In the genomic region with DNA sequence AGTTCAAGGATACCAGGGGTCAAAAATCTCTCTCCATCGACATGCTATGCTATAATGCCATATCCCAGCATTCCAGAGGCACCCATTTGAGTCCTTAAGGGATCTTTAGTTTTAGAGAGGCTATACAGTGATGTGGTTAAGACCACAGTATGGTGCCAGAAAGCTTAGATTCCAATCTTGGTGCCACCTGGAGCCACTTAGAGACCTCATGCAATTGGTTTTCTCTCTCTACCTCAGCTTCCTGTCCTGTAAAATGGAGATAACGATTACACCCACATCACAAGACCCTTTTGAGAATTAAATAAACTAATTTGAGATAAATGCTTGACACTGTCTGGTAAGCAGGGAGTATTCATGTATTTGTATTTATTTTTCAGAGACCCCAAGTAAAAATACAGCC, we compare ENCODE assay signal across 1 cellular context.
A peak's percentile ranks its signal among the peaks of the same experiment; 100 is the strongest.
TF ChIP-seq lines count a peak whose summit lies in the region.

No MANE protein-coding gene starts in this region.

TF ChIP-seq in H1, 55 proteins besides CTCF, POLR2A, EP300 and RAD21:
- TF ChIP-seq KDM1A (IDR thresholded peaks at IDR 0.05; ENCODE audit: borderline replicate concordance, low read length) (peak; percentile 85), RFX5 (IDR thresholded peaks at IDR 0.05; ENCODE audit: borderline replicate concordance, low read depth, low read length) (no peak), FOSL1 (IDR thresholded peaks at IDR 0.05; ENCODE audit: insufficient read depth, low read depth, low read length) (no peak), GTF2F1 (IDR thresholded peaks at IDR 0.05; ENCODE audit: borderline replicate concordance, low read depth, low read length) (no peak), EGR1 (IDR thresholded peaks at IDR 0.05; ENCODE audit: borderline replicate concordance, low read depth, low read length) (0 out of 2 replicates have a peak, but pooled peaks have one; percentile 38), ATF3 (IDR thresholded peaks at IDR 0.05; ENCODE audit: insufficient read depth, low read depth, low read length) (no peak), TEAD4 (IDR thresholded peaks at IDR 0.05; ENCODE audit: low read depth, low read length) (peak; percentile 77), EZH2 (IDR thresholded peaks at IDR 0.05; ENCODE audit: low read depth, low read length, severe bottlenecking) (peak; percentile 4), HDAC2 (IDR thresholded peaks at IDR 0.05; ENCODE audit: borderline replicate concordance in 1 of 2, low read depth in 2 of 2, low read length in 2 of 2) (peak; percentile 48 to 66; a peak in 2 of 4 replicates), SP1 (IDR thresholded peaks at IDR 0.05; ENCODE audit: low read depth, low read length) (0 out of 2 replicates have a peak, but pooled peaks have one; percentile 25), YY1 (IDR thresholded peaks at IDR 0.05; ENCODE audit: low read depth, low read length) (0 out of 2 replicates have a peak, but pooled peaks have one; percentile 10), POLR2AphosphoS5 (IDR thresholded peaks at IDR 0.05; ENCODE audit: low read depth, low read length) (peak; percentile 97), NANOG (IDR thresholded peaks at IDR 0.05; ENCODE audit: insufficient read depth, low read depth, low read length, poor library complexity, severe bottlenecking) (peak; percentile 70), RBBP5 (IDR thresholded peaks at IDR 0.05; ENCODE audit: borderline replicate concordance, low read depth, low read length) (no peak), TCF12 (IDR thresholded peaks at IDR 0.05; ENCODE audit: low read depth, low read length) (peak; percentile 100), MAX (IDR thresholded peaks at IDR 0.05) (no peak), HDAC6 (IDR thresholded peaks at IDR 0.05; ENCODE audit: low read depth, low read length) (peak; percentile 81), ZNF274 (IDR thresholded peaks at IDR 0.05; ENCODE audit: borderline replicate concordance, extremely low read depth, low read length) (0 out of 2 replicates have a peak, but pooled peaks have one; percentile 24)
- TF ChIP-seq, protein P1, sequence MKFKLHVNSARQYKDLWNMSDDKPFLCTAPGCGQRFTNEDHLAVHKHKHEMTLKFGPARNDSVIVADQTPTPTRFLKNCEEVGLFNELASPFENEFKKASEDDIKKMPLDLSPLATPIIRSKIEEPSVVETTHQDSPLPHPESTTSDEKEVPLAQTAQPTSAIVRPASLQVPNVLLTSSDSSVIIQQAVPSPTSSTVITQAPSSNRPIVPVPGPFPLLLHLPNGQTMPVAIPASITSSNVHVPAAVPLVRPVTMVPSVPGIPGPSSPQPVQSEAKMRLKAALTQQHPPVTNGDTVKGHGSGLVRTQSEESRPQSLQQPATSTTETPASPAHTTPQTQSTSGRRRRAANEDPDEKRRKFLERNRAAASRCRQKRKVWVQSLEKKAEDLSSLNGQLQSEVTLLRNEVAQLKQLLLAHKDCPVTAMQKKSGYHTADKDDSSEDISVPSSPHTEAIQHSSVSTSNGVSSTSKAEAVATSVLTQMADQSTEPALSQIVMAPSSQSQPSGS (IDR thresholded peaks at IDR 0.05; ENCODE audit: low read length) = no peak
